ENCODE assay signal across 17 cellular contexts in the genomic region with DNA sequence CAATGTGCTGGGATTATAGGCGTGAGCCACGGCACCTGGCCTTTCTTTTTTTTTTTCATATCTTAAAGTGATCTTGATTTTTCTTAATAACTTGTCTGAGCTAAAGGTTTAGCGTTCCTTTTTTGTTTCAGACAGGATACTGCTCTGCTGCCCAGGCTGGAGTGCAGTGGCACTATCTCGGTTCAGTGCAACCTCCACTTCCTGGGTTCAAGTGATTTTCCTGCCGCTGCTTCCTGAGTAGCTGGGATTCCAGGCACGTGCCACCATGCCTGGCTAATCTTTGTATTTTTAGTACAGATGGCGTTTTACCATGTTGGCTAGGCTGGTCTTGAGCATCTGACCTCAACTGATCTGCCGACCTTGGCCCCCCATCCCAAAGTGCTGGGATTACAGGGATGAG. TPM values are rescaled to one million over a fixed set of nuclear protein-coding genes. Genes with fewer than 3 reads are reported as not detected.
DNase-seq lines count a peak whose midpoint lies in the region; ATAC-seq and TF ChIP-seq lines count a peak whose summit lies in the region.
"Had no signal": no experiment of that assay in that cellular context is flagged by ENCODE, and none has a peak within 500 bp of the region (broad histone marks: within the 10 kb centered on the region; RNA-seq: fewer than 3 reads in every experiment).

No MANE protein-coding gene starts in this region.

- H3K36me3 Mint-ChIP-seq in activated naive CD8-positive, alpha-beta T cell, result peaks cover 3% of the 10 kb centered on the region
- H3K36me3 Mint-ChIP-seq in activated naive CD8-positive, alpha-beta T cell treated with anti-CD3 and anti-CD28 coated beads for 36 hours, result peaks cover 10% of the 10 kb centered on the region
- H3K36me3 Mint-ChIP-seq in naive thymus-derived CD4-positive, alpha-beta T cell, result peaks cover 0 to 12% (median 6%) of the 10 kb centered on the region in 5 donors
- H3K36me3 Mint-ChIP-seq in WTC11, result peaks cover 5% of the 10 kb centered on the region; the same call in 1 of the 2 replicates

- peak overlapping the region; percentile 51 for H3K9ac ChIP-seq in BLaER1

- H3K4me1 ChIP-seq in BLaER1, result peaks cover 60% of the 10 kb centered on the region
- peaks cover 15 to 16% of the 10 kb centered on the region in 2 donors for H3K4me1 ChIP-seq in naive thymus-derived CD4-positive, alpha-beta T cell (ENCODE audit: control insufficient read depth in 2 of 2, insufficient read depth in 2 of 2, low read length in 2 of 2)

- intact Hi-C loops in naive thymus-derived CD4-positive, alpha-beta T cell (cut with micrococcal nuclease), result no loop called here

- H3K27ac Mint-ChIP-seq in activated naive CD8-positive, alpha-beta T cell, result peak overlapping the region; percentile 55
- H3K27ac Mint-ChIP-seq in activated naive CD8-positive, alpha-beta T cell treated with anti-CD3 and anti-CD28 coated beads for 36 hours, result no peak overlapping the region
- peak overlapping the region in 5 of 9 donors; percentile 16 to 96 (median 28) for H3K27ac Mint-ChIP-seq in naive thymus-derived CD4-positive, alpha-beta T cell
- H3K27ac Mint-ChIP-seq in WTC11, result no peak overlapping the region

- H3K9me3 Mint-ChIP-seq in activated naive CD8-positive, alpha-beta T cell (ENCODE audit: low read depth), result no peaks in the 10 kb centered on the region
- H3K9me3 Mint-ChIP-seq in activated naive CD8-positive, alpha-beta T cell treated with anti-CD3 and anti-CD28 coated beads for 36 hours, result no peaks in the 10 kb centered on the region
- H3K9me3 Mint-ChIP-seq in naive thymus-derived CD4-positive, alpha-beta T cell, result peaks cover 0 to 2% (median 0%) of the 10 kb centered on the region in 11 donors
- H3K9me3 Mint-ChIP-seq in WTC11, result no peaks in the 10 kb centered on the region

- POLR2A ChIA-PET in naive thymus-derived CD4-positive, alpha-beta T cell (lab: Charles Lee), result interaction anchor here (0.6 to 1.7 kb wide), 3 partner anchors 16 to 606 kb away, joined by 3 to 5 read pairs (median 4); a partner anchor contains a TSS
- POLR2A ChIA-PET in WTC11 (lab: Charles Lee), result no interaction called here

- H3K4me3 Mint-ChIP-seq in activated naive CD8-positive, alpha-beta T cell, result no peak overlapping the region
- H3K4me3 Mint-ChIP-seq in activated naive CD8-positive, alpha-beta T cell treated with anti-CD3 and anti-CD28 coated beads for 36 hours, result no peak overlapping the region
- H3K4me3 Mint-ChIP-seq in naive thymus-derived CD4-positive, alpha-beta T cell, result no peak overlapping the region
- H3K4me3 Mint-ChIP-seq in WTC11, result no peak overlapping the region

- no peaks in the 10 kb centered on the region for H3K27me3 ChIP-seq in BLaER1
- H3K27me3 ChIP-seq in naive thymus-derived CD4-positive, alpha-beta T cell (ENCODE audit: control insufficient read depth in 2 of 2, insufficient read depth in 2 of 2, low read length in 2 of 2), result no peaks in the 10 kb centered on the region

- no peaks in the 10 kb centered on the region for H3K9me3 ChIP-seq in BLaER1
- H3K9me3 ChIP-seq in naive thymus-derived CD4-positive, alpha-beta T cell (ENCODE audit: control insufficient read depth in 2 of 3, low read length in 3 of 3), result no peaks in the 10 kb centered on the region
- H3K9me3 ChIP-seq: A549 had no signal

- no peak for ATAC-seq in naive thymus-derived CD4-positive, alpha-beta T cell
- ATAC-seq in GM18511 (IDR thresholded peaks at IDR 0.05; ENCODE audit: unreplicated experiment) (no peak), WTC11 (no peak)
- ATAC-seq: A549, K562 had no signal

- no peak for DNase-seq in activated naive CD8-positive, alpha-beta T cell treated with anti-CD3 and anti-CD28 coated beads for 36 hours
- DNase-seq in dermis blood vessel endothelial cell (peak; percentile 66), NCI-H748 (lab: John Stamatoyannopoulos, UW; ENCODE audit: unreplicated experiment) (no peak), WTC11 (ENCODE audit: low spot score) (no peak)
- no peak for DNase-seq in naive thymus-derived CD4-positive, alpha-beta T cell
- DNase-seq: NCI-H1417 treated with DMSO at 0.1 percent for 48 hours, NCI-H2029, NCI-H2171, NCI-H446 treated with DMSO at 0.1 percent for 48 hours, NCI-H774, PC-9 had no signal

- CTCF ChIA-PET in naive thymus-derived CD4-positive, alpha-beta T cell (lab: Charles Lee), result no interaction called here
- CTCF ChIA-PET in WTC11 (lab: Charles Lee), result interaction anchor here (1.0 to 2.0 kb wide), 3 partner anchors 29 to 46 kb away, joined by 3 to 7 read pairs (median 4); a partner anchor contains a TSS

- peaks cover 38% of the 10 kb centered on the region for H3K4me1 Mint-ChIP-seq in activated naive CD8-positive, alpha-beta T cell (ENCODE audit: low read depth)
- H3K4me1 Mint-ChIP-seq in activated naive CD8-positive, alpha-beta T cell treated with anti-CD3 and anti-CD28 coated beads for 36 hours, result peaks cover 44% of the 10 kb centered on the region
- H3K4me1 Mint-ChIP-seq in naive thymus-derived CD4-positive, alpha-beta T cell, result peaks cover 18 to 60% (median 44%) of the 10 kb centered on the region in 7 donors
- peaks cover 37% of the 10 kb centered on the region for H3K4me1 Mint-ChIP-seq in WTC11

- H4K20me1 ChIP-seq in BLaER1, result 0 out of 2 replicates have a peak, but pooled peaks cover 11% of the 10 kb centered on the region

- peak overlapping the region; percentile 95 for H3K4me2 ChIP-seq in BLaER1
- H3K4me2 ChIP-seq: A549, PC-9 had no signal

- H3K36me3 ChIP-seq in BLaER1, result peaks cover 39% of the 10 kb centered on the region
- H3K36me3 ChIP-seq in naive thymus-derived CD4-positive, alpha-beta T cell (ENCODE audit: control insufficient read depth in 2 of 3, insufficient read depth in 3 of 3, low read length in 3 of 3), result peaks cover 0 to 26% (median 0%) of the 10 kb centered on the region in 3 experiments

- no peaks in the 10 kb centered on the region for H3K27me3 Mint-ChIP-seq in activated naive CD8-positive, alpha-beta T cell
- no peaks in the 10 kb centered on the region for H3K27me3 Mint-ChIP-seq in activated naive CD8-positive, alpha-beta T cell treated with anti-CD3 and anti-CD28 coated beads for 36 hours
- no peaks in the 10 kb centered on the region for H3K27me3 Mint-ChIP-seq in naive thymus-derived CD4-positive, alpha-beta T cell
- H3K27me3 Mint-ChIP-seq in WTC11 (ENCODE audit: low read depth), result no peaks in the 10 kb centered on the region

- H3K27ac ChIP-seq in BLaER1, result peak overlapping the region; percentile 79
- no peak overlapping the region for H3K27ac ChIP-seq in naive thymus-derived CD4-positive, alpha-beta T cell (ENCODE audit: low read depth, low read length)
- H3K27ac ChIP-seq: A549, PC-9 had no signal

- H3K4me3 ChIP-seq in BLaER1, result peak overlapping the region; percentile 36
- H3K4me3 ChIP-seq in naive thymus-derived CD4-positive, alpha-beta T cell (ENCODE audit: low read length), result no peak overlapping the region
- H3K4me3 ChIP-seq: A549, K562, PC-9 had no signal

- TF ChIP-seq CTCF in WTC11 (IDR thresholded peaks at IDR 0.05), result no peak

TF ChIP-seq in WTC11, 78 proteins besides CTCF, POLR2A, EP300 and RAD21 (continues in another document):
- TF ChIP-seq OVOL2 (CRISPR knock-in tag; IDR thresholded peaks at IDR 0.05; ENCODE audit: borderline replicate concordance) (no peak), GABPB1 (CRISPR knock-in tag; IDR thresholded peaks at IDR 0.05) (no peak)
- TF ChIP-seq, protein P1, sequence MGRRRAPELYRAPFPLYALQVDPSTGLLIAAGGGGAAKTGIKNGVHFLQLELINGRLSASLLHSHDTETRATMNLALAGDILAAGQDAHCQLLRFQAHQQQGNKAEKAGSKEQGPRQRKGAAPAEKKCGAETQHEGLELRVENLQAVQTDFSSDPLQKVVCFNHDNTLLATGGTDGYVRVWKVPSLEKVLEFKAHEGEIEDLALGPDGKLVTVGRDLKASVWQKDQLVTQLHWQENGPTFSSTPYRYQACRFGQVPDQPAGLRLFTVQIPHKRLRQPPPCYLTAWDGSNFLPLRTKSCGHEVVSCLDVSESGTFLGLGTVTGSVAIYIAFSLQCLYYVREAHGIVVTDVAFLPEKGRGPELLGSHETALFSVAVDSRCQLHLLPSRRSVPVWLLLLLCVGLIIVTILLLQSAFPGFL (CRISPR knock-in tag; IDR thresholded peaks at IDR 0.05; ENCODE audit: borderline replicate concordance), result no peak
- TF ChIP-seq, protein P2, sequence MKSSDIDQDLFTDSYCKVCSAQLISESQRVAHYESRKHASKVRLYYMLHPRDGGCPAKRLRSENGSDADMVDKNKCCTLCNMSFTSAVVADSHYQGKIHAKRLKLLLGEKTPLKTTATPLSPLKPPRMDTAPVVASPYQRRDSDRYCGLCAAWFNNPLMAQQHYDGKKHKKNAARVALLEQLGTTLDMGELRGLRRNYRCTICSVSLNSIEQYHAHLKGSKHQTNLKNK (CRISPR knock-in tag; IDR thresholded peaks at IDR 0.05), result no peak

RNA-seq across cellular contexts. Expression of a gene that starts 4.0 kb away (rescaled TPM):
- total RNA-seq in activated naive CD8-positive, alpha-beta T cell treated with anti-CD3 and anti-CD28 coated beads for 36 hours, result 10 to 100 TPM; 36.6 to 37.4 TPM
- 39.3 and 65.6 TPM in 2 replicates for total RNA-seq in dermis blood vessel endothelial cell
- total RNA-seq in naive thymus-derived CD4-positive, alpha-beta T cell, result 100 to 1,000 TPM in 2 of 5 experiments, 10 to 100 TPM in 3; 47.3 to 118 (median 89.5) TPM
- polyA plus RNA-seq in naive thymus-derived CD4-positive, alpha-beta T cell, result 10 to 100 TPM; 22.8 to 30.1 TPM
- total RNA-seq in WTC11 (2021), result 35.9 to 41.8 TPM (median 39.4 TPM) in 3 replicates

RNA-seq across cellular contexts. Expression of a gene that starts 21.2 kb away (rescaled TPM):
- under 1 TPM in 1 of 2 experiments, not detected in 1; 0.08 TPM for total RNA-seq in activated naive CD8-positive, alpha-beta T cell treated with anti-CD3 and anti-CD28 coated beads for 36 hours
- total RNA-seq in dermis blood vessel endothelial cell (not detected in 2 replicates), WTC11 (2021) (0.83 to 1.7 TPM (median 1.1 TPM) in 3 replicates)
- total RNA-seq in naive thymus-derived CD4-positive, alpha-beta T cell, result 1 to 10 TPM in 4 of 5 experiments, under 1 TPM in 1; 0.12 to 5.5 (median 3.7) TPM
- polyA plus RNA-seq in naive thymus-derived CD4-positive, alpha-beta T cell, result 1 to 10 TPM; 2.4 to 3.3 TPM
- total RNA-seq: H4 had no signal

RNA-seq across cellular contexts. Expression of a gene that starts 23.5 kb away (rescaled TPM):
- not detected for total RNA-seq in activated naive CD8-positive, alpha-beta T cell treated with anti-CD3 and anti-CD28 coated beads for 36 hours
- total RNA-seq in dermis blood vessel endothelial cell (not detected in 2 replicates), WTC11 (2021) (0.60 to 0.81 TPM in 2 of 3 replicates, not detected in the other)
- not detected for total RNA-seq in naive thymus-derived CD4-positive, alpha-beta T cell
- polyA plus RNA-seq in naive thymus-derived CD4-positive, alpha-beta T cell, result not detected
- total RNA-seq: H4, PC-9 had no signal
- polyA plus RNA-seq: A549 had no signal

RNA-seq across cellular contexts. Expression of a gene that starts 32.2 kb away (rescaled TPM):
- under 1 TPM; 0.32 to 0.49 TPM for total RNA-seq in activated naive CD8-positive, alpha-beta T cell treated with anti-CD3 and anti-CD28 coated beads for 36 hours
- 37.4 and 51.2 TPM in 2 replicates for total RNA-seq in dermis blood vessel endothelial cell
- total RNA-seq in naive thymus-derived CD4-positive, alpha-beta T cell, result 1 to 10 TPM in 1 of 5 experiments, under 1 TPM in 4; 0.29 to 1.5 (median 0.57) TPM
- polyA plus RNA-seq in naive thymus-derived CD4-positive, alpha-beta T cell, result under 1 TPM; 0.32 to 0.44 TPM
- total RNA-seq in WTC11 (2021), result 4.3 to 5.3 TPM (median 4.6 TPM) in 3 replicates

RNA-seq across cellular contexts. Expression of a gene that starts 44.9 kb away (rescaled TPM):
- total RNA-seq in activated naive CD8-positive, alpha-beta T cell treated with anti-CD3 and anti-CD28 coated beads for 36 hours, result 10 to 100 TPM; 13.7 to 14.3 TPM
- total RNA-seq in dermis blood vessel endothelial cell (26.4 and 29.8 TPM in 2 replicates), WTC11 (2021) (11.3 to 13.2 TPM (median 13.0 TPM) in 3 replicates)
- total RNA-seq in naive thymus-derived CD4-positive, alpha-beta T cell, result 10 to 100 TPM in 3 of 5 experiments, 1 to 10 TPM in 2; 8.5 to 14.4 (median 11.5) TPM
- 10 to 100 TPM in 1 of 2 donors, 1 to 10 TPM in 1; 6.2 to 12.1 TPM for polyA plus RNA-seq in naive thymus-derived CD4-positive, alpha-beta T cell

Comparison
In these comparisons a context has a peak if more than half of its experiments do, and no peak if none do; other contexts are left out.
1. H3K27ac Mint-ChIP-seq: peak in activated naive CD8-positive, alpha-beta T cell (single experiment) and naive thymus-derived CD4-positive, alpha-beta T cell (5 of 9); none in activated naive CD8-positive, alpha-beta T cell treated with anti-CD3 and anti-CD28 coated beads for 36 hours (single experiment) and WTC11 (single experiment).